In the genomic region with DNA sequence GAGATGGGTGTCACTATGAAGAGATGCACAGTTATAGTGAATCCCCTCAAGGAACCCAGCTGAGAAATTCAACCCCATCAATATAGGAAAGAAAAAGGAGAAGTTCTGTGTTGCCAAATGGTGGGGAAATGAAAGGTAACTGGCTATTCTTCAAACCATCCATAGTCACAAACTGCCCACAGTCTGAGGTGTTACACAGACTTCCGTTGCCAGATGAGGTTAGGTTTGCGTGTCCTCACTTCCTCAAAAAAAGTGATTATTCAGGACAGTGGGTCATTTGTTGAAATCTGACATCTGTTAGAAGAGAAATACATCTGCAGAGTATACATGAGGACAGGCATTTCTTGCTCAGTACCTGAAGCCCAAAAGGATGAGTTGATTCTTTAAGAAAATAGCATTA, we compare ENCODE assay signal across 22 cellular contexts. TPM values are rescaled to one million over a fixed set of nuclear protein-coding genes. Genes with fewer than 3 reads are reported as not detected.
DNase-seq lines count a peak whose midpoint lies in the region; ATAC-seq, FAIRE-seq and TF ChIP-seq lines count a peak whose summit lies in the region.
"Had no signal": no experiment of that assay in that cellular context is flagged by ENCODE, and none has a peak within 500 bp of the region (broad histone marks: within the 10 kb centered on the region; RNA-seq: fewer than 3 reads in every experiment).

No MANE protein-coding gene starts in this region.

- H3K27me3 ChIP-seq in right atrium auricular region: no peaks in the 10 kb centered on the region

- H3K27me3 Mint-ChIP-seq in naive B cell: no peaks in the 10 kb centered on the region

- no peaks in the 10 kb centered on the region for H3K36me3 ChIP-seq in kidney (ENCODE audit: control insufficient read depth in 1 of 2, insufficient read depth in 2 of 2, low read length in 2 of 2)
- no peaks in the 10 kb centered on the region for H3K36me3 ChIP-seq in right atrium auricular region
- H3K36me3 ChIP-seq: WERI-Rb-1 had no signal

- ATAC-seq in naive B cell (ENCODE audit: low read depth in 2 of 2): peak; percentile 98
- ATAC-seq: GM23338; right cardiac atrium; stimulated activated naive CD8-positive, alpha-beta T cell treated with anti-CD3 and anti-CD28 coated beads, Interleukin-15, Interleukin-2, amounts not matched to agents 100 U/mL and 50 U/mL, for 24 hours had no signal

- intact Hi-C loops in kidney (cut with DNase I): no loop called here

- DNase-seq in GM10266 (ENCODE audit: extremely low spot score): peak; percentile 34
- DNase-seq in GM20000 (ENCODE audit: low spot score): peak; percentile 57
- DNase-seq in NB4 (ENCODE audit: low read depth): peak; percentile 93
- peak; percentile 50 for DNase-seq in naive B cell
- no peak for DNase-seq in caudate nucleus (lab: John Stamatoyannopoulos, UW)
- no peak for DNase-seq in foreskin fibroblast
- DNase-seq in kidney: no peak
- DNase-seq in right atrium auricular region (ENCODE audit: low spot score): no peak
- DNase-seq: cerebellar nuclear complex; EL; NCI-H1092 treated with DMSO at 0.1 percent for 48 hours; NCI-H526 treated with DMSO at 0.1 percent for 48 hours; right cardiac atrium; stimulated activated CD4-positive, alpha-beta T cell treated with anti-CD3 and anti-CD28 coated beads, Interleukin-4, amount 100 ng/mL, for 4 hours; stimulated activated naive CD8-positive, alpha-beta T cell treated with anti-CD3 and anti-CD28 coated beads, Interleukin-15, Interleukin-2, amounts not matched to agents 100 U/mL and 50 U/mL, for 24 hours; WERI-Rb-1 had no signal

- FAIRE-seq in kidney (lab: Jason Lieb, UNC): no peak
- FAIRE-seq: endothelial cell of umbilical vein, HTR-8/SVneo had no signal

- peaks cover 28 to 37% (median 34%) of the 10 kb centered on the region in 3 donors for H3K4me1 Mint-ChIP-seq in naive B cell
- H3K4me1 Mint-ChIP-seq: GM23338 had no signal

- H3K27ac Mint-ChIP-seq in naive B cell: peak overlapping the region in 3 of 6 donors; percentile 2 to 78 (median 60)
- H3K27ac Mint-ChIP-seq: GM23338 had no signal

- H3K4me1 ChIP-seq in kidney (ENCODE audit: control insufficient read depth in 1 of 2, insufficient read depth in 1 of 2, low read depth in 1 of 2, low read length in 2 of 2): no peaks in the 10 kb centered on the region
- no peaks in the 10 kb centered on the region for H3K4me1 ChIP-seq in right atrium auricular region

- H3K4me3 ChIP-seq in NB4 (ENCODE audit: low read depth, low read length) (no peak overlapping the region), foreskin fibroblast (ENCODE audit: low read depth in 1 of 2, low read length in 2 of 2) (no peak overlapping the region), kidney (ENCODE audit: low read length in 2 of 2) (no peak overlapping the region), right atrium auricular region (no peak overlapping the region)
- H3K4me3 ChIP-seq: GM23338 had no signal

- H3K9me3 Mint-ChIP-seq in naive B cell: no peaks in the 10 kb centered on the region

- H3K9ac ChIP-seq in kidney (ENCODE audit: low read length in 2 of 2): no peak overlapping the region

- H3K36me3 Mint-ChIP-seq in naive B cell: peaks cover 30 to 31% of the 10 kb centered on the region in 2 donors

- TF ChIP-seq CTCF in GM10266 (IDR thresholded peaks at IDR 0.05; ENCODE audit: control insufficient read depth, insufficient read depth, low read depth, missing control alignments) (no peak), GM20000 (IDR thresholded peaks at IDR 0.05; ENCODE audit: extremely low read depth, missing control alignments) (no peak), NB4 (IDR thresholded peaks at IDR 0.05; ENCODE audit: low read depth, low read length) (no peak), foreskin fibroblast (IDR thresholded peaks at IDR 0.05; ENCODE audit: low read depth, low read length) (no peak), kidney (IDR thresholded peaks at IDR 0.05; ENCODE audit: borderline replicate concordance, extremely low read depth, insufficient read depth) (no peak), right atrium auricular region (IDR thresholded peaks at IDR 0.05) (no peak)

- H3K27ac ChIP-seq in caudate nucleus (ENCODE audit: low read depth, low read length) (no peak overlapping the region), kidney (ENCODE audit: low read depth in 2 of 2, low read length in 2 of 2) (no peak overlapping the region), right atrium auricular region (no peak overlapping the region)
- H3K27ac ChIP-seq: WERI-Rb-1 had no signal

- no peaks in the 10 kb centered on the region for H3K9me3 ChIP-seq in kidney (ENCODE audit: control insufficient read depth in 1 of 2, low read length in 2 of 2)
- H3K9me3 ChIP-seq in right atrium auricular region: no peaks in the 10 kb centered on the region

- no peak for TF ChIP-seq POLR2A in NB4 (IDR thresholded peaks at IDR 0.05; ENCODE audit: extremely low read depth, insufficient read length)

- peak overlapping the region in 2 of 8 donors; percentile 8 to 35 for H3K4me3 Mint-ChIP-seq in naive B cell
- H3K4me3 Mint-ChIP-seq: GM23338 had no signal

RNA-seq across cellular contexts. Expression of a gene that starts 9.0 kb away (rescaled TPM):
- polyA plus RNA-seq in naive B cell (ENCODE audit: low read depth in 6 of 6) (1 to 10 TPM in 1 of 6 donors, not detected in 5; 3.7 TPM), kidney (ENCODE audit: insufficient read depth, low read depth, low replicate concordance) (not detected)
- total RNA-seq in kidney (not detected), right atrium auricular region (1 to 10 TPM in 1 of 2 donors, not detected in 1; 1.7 TPM)
- total RNA-seq: endothelial cell of umbilical vein, GM23338, myocyte, SK-MEL-5 had no signal
- polyA plus RNA-seq: BJ, endothelial cell of umbilical vein, GM23338, right cardiac atrium had no signal

RNA-seq across cellular contexts. Expression of a gene that starts 25.4 kb away (rescaled TPM):
- polyA plus RNA-seq in naive B cell (ENCODE audit: low read depth in 6 of 6) (10 to 100 TPM; 14.3 to 27.2 (median 19.9) TPM), kidney (ENCODE audit: insufficient read depth, low read depth, low replicate concordance) (0.26 TPM)
- total RNA-seq in kidney (11.5 TPM), right atrium auricular region (under 1 TPM; 0.26 to 0.31 TPM)
- total RNA-seq: endothelial cell of umbilical vein, GM23338, myocyte, SK-MEL-5 had no signal
- polyA plus RNA-seq: BJ, GM23338 had no signal

RNA-seq across cellular contexts. Expression of a gene that starts 50.1 kb away (rescaled TPM):
- polyA plus RNA-seq in naive B cell (ENCODE audit: low read depth in 6 of 6) (1 to 10 TPM in 5 of 6 donors, under 1 TPM in 1; 0.94 to 5.1 (median 3.1) TPM), kidney (ENCODE audit: insufficient read depth, low read depth, low replicate concordance) (3.3 TPM)
- total RNA-seq in kidney (20.1 TPM), right atrium auricular region (1 to 10 TPM; 3.0 to 4.6 TPM)

Comparison
In these comparisons a context has a peak if more than half of its experiments do, and no peak if none do; other contexts are left out.
1. DNase-seq: peak in GM10266 (single experiment), GM20000 (single experiment), NB4 (single experiment) and naive B cell (single experiment); none in caudate nucleus (0 of 61), foreskin fibroblast (0 of 2), kidney (single experiment) and right atrium auricular region (single experiment).